Comparison of ENCODE assay signal across 21 cellular contexts in the genomic region with DNA sequence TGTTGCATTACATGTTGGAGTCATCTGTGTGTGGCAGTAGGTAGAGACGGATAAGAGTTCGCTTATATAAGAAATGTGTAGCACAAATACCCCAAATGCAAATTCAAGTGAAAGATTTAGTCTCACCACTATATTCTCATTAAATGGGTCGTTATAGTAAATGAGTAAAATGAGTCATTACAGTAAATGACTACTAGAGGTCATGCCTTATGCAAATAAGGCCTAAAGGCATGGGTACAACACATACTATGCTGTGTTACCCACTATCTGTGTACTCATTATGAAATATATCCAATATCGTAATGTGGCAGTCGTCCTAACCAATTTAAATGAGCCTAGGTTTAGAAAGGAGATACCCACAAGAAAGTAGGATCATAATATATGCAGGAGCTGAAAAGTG.
"Had no signal": no experiment of that assay in that cellular context is flagged by ENCODE, and none has a peak within 500 bp of the region (broad histone marks: within the 10 kb centered on the region; RNA-seq: fewer than 3 reads in every experiment).

No MANE protein-coding gene starts in this region.

- H3K9me3 Mint-ChIP-seq: mesothelial cell of epicardium had no signal

- H3K36me3 Mint-ChIP-seq: mesothelial cell of epicardium had no signal

- H3K4me1 Mint-ChIP-seq: mesothelial cell of epicardium had no signal

- H3K4me3 ChIP-seq: coronary artery, dorsolateral prefrontal cortex, esophagus squamous epithelium, gastrocnemius medialis, heart right ventricle, left lung, lower lobe of right lung had no signal

- ATAC-seq: esophagus mucosa, gastrocnemius medialis, heart right ventricle, left cardiac atrium, left lung, left ventricle myocardium superior, lower lobe of right lung had no signal

- H3K4me1 ChIP-seq: esophagus squamous epithelium, gastrocnemius medialis, heart right ventricle, left lung, lower lobe of right lung had no signal

- H3K9me3 ChIP-seq: esophagus squamous epithelium, gastrocnemius medialis, heart right ventricle, left lung, lower lobe of right lung had no signal

- H3K27ac Mint-ChIP-seq: mesothelial cell of epicardium had no signal

- H3K27me3 ChIP-seq: dorsolateral prefrontal cortex, esophagus squamous epithelium, gastrocnemius medialis, heart right ventricle, left lung had no signal

- H3K27ac ChIP-seq: coronary artery, dorsolateral prefrontal cortex, epithelial cell of prostate, esophagus squamous epithelium, gastrocnemius medialis, heart right ventricle, left lung, lower lobe of right lung had no signal

- DNase-seq: dermis blood vessel endothelial cell; dorsolateral prefrontal cortex; effector CD4-positive, alpha-beta T cell; effector memory CD4-positive, alpha-beta T cell; erythroblast; esophagus squamous epithelium; foreskin fibroblast; foreskin melanocyte; gastrocnemius medialis; glutamatergic neuron; head of caudate nucleus; heart right ventricle; hippocampal formation; left cardiac atrium; left lung; left ventricle myocardium superior; lower lobe of right lung had no signal

- H3K4me3 Mint-ChIP-seq: mesothelial cell of epicardium had no signal

- H3K36me3 ChIP-seq: esophagus squamous epithelium, gastrocnemius medialis, heart right ventricle, left lung, lower lobe of right lung had no signal
